ENCODE assay signal across 9 cellular contexts in the genomic region with DNA sequence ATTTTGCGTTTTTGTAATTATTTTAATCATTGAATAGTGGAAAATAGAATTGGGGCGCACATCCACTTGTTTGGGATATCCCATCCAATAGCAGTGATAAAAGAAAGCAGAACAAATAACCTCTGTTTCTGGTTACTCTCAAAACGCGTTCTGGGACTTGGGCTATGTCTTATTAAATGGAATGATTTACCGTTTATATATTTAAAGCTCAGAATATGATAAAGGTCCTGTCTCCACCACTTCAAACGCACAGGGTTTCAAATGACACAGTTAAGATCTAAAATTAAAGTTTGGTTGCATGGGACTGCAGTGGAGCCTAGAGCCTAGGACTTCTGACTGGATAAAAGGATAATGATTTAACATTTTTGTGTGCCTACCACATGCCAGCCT. TPM values are rescaled to one million over a fixed set of nuclear protein-coding genes. Genes with fewer than 3 reads are reported as not detected.
A peak's percentile ranks its signal among the peaks of the same experiment; 100 is the strongest.
DNase-seq lines count a peak whose midpoint lies in the region; ATAC-seq and TF ChIP-seq lines count a peak whose summit lies in the region.
"Had no signal": no experiment of that assay in that cellular context is flagged by ENCODE, and none has a peak within 500 bp of the region (broad histone marks: within the 10 kb centered on the region; RNA-seq: fewer than 3 reads in every experiment).

No MANE protein-coding gene starts in this region.

- peaks cover 61% of the 10 kb centered on the region for H3K4me1 Mint-ChIP-seq in activated T-cell treated with anti-CD3 and anti-CD28 coated beads, Interleukin-2, amount 50 U/mL, for 72 hours (ENCODE audit: low read depth)
- H3K4me1 Mint-ChIP-seq in activated naive CD8-positive, alpha-beta T cell treated with anti-CD3 and anti-CD28 coated beads, Interleukin-2, amount 50 U/mL, for 24 hours = peaks cover 58% of the 10 kb centered on the region

- no peaks in the 10 kb centered on the region for H3K27me3 Mint-ChIP-seq in activated T-cell treated with anti-CD3 and anti-CD28 coated beads, Interleukin-2, amount 50 U/mL, for 72 hours (ENCODE audit: low read depth)
- H3K27me3 Mint-ChIP-seq in activated naive CD8-positive, alpha-beta T cell treated with anti-CD3 and anti-CD28 coated beads, Interleukin-2, amount 50 U/mL, for 24 hours = peaks cover 7% of the 10 kb centered on the region

- H3K27me3 ChIP-seq in lung (ENCODE audit: control insufficient read depth, insufficient read depth) (no peaks in the 10 kb centered on the region), thymus (ENCODE audit: control insufficient read depth, insufficient read depth) (no peaks in the 10 kb centered on the region)

- ATAC-seq in activated T-cell treated with anti-CD3 and anti-CD28 coated beads, Interleukin-2, amount 50 U/mL, for 72 hours (replicated peaks in 1 of 2) = no peak
- ATAC-seq in activated naive CD8-positive, alpha-beta T cell treated with anti-CD3 and anti-CD28 coated beads, Interleukin-2, amount 50 U/mL, for 24 hours = no peak
- ATAC-seq in lung (ENCODE audit: insufficient read depth, low FRiP score) (no peak), HG03521 (IDR thresholded peaks at IDR 0.05; ENCODE audit: unreplicated experiment) (no peak), HG03571 (IDR thresholded peaks at IDR 0.05; ENCODE audit: unreplicated experiment) (no peak)

- peak overlapping the region; percentile 99 for H3K4me3 Mint-ChIP-seq in activated T-cell treated with anti-CD3 and anti-CD28 coated beads, Interleukin-2, amount 50 U/mL, for 72 hours
- peak overlapping the region; percentile 97 for H3K4me3 Mint-ChIP-seq in activated naive CD8-positive, alpha-beta T cell treated with anti-CD3 and anti-CD28 coated beads, Interleukin-2, amount 50 U/mL, for 24 hours

- H3K27ac ChIP-seq in lung (ENCODE audit: low read depth in 1 of 2, low read length in 1 of 2) (peak overlapping the region; percentile 53 to 98), thymus (ENCODE audit: low read depth) (peak overlapping the region; percentile 76)

- H3K4me3 ChIP-seq in lung (no peak overlapping the region), thymus (ENCODE audit: low read length) (peak overlapping the region; percentile 98)

- TF ChIP-seq CTCF in lung (IDR thresholded peaks at IDR 0.05; ENCODE audit: control extremely low read depth, extremely low read depth) = no peak

- H3K27ac Mint-ChIP-seq in activated T-cell treated with anti-CD3 and anti-CD28 coated beads, Interleukin-2, amount 50 U/mL, for 72 hours = peak overlapping the region; percentile 100
- H3K27ac Mint-ChIP-seq in activated naive CD8-positive, alpha-beta T cell treated with anti-CD3 and anti-CD28 coated beads, Interleukin-2, amount 50 U/mL, for 24 hours = peak overlapping the region; percentile 100

- H3K9me3 Mint-ChIP-seq in activated T-cell treated with anti-CD3 and anti-CD28 coated beads, Interleukin-2, amount 50 U/mL, for 72 hours = no peaks in the 10 kb centered on the region
- H3K9me3 Mint-ChIP-seq in activated naive CD8-positive, alpha-beta T cell treated with anti-CD3 and anti-CD28 coated beads, Interleukin-2, amount 50 U/mL, for 24 hours = no peaks in the 10 kb centered on the region

- H3K4me1 ChIP-seq in lung (ENCODE audit: control insufficient read depth in 2 of 2, insufficient read depth in 2 of 2, low read length in 2 of 2) (peaks cover 3 to 6% of the 10 kb centered on the region in 2 donors), thymus (ENCODE audit: control insufficient read depth, insufficient read depth, low read length) (peaks cover 16% of the 10 kb centered on the region)

- peaks cover 28 to 34% of the 10 kb centered on the region in 2 donors for H3K36me3 Mint-ChIP-seq in activated T-cell treated with anti-CD3 and anti-CD28 coated beads, Interleukin-2, amount 50 U/mL, for 72 hours (ENCODE audit: insufficient read depth in 2 of 2)
- H3K36me3 Mint-ChIP-seq in activated naive CD8-positive, alpha-beta T cell treated with anti-CD3 and anti-CD28 coated beads, Interleukin-2, amount 50 U/mL, for 24 hours (ENCODE audit: low read depth) = peaks cover 43% of the 10 kb centered on the region

- H3K9me3 ChIP-seq in lung (ENCODE audit: control insufficient read depth in 2 of 2, insufficient read depth in 1 of 2, low read length in 1 of 2) (no peaks in the 10 kb centered on the region), thymus (ENCODE audit: control insufficient read depth) (no peaks in the 10 kb centered on the region)

- DNase-seq in activated T-cell treated with anti-CD3 and anti-CD28 coated beads, Interleukin-2, amount 50 U/mL, for 72 hours = no peak
- no peak for DNase-seq in activated T-cell treated with anti-CD3 and anti-CD28 coated beads, Interleukin-2, amount 50 U/mL, for 48 hours
- no peak for DNase-seq in activated naive CD8-positive, alpha-beta T cell treated with anti-CD3 and anti-CD28 coated beads, Interleukin-2, amount 50 U/mL, for 24 hours
- no peak for DNase-seq in lung (ENCODE audit: low spot score)
- DNase-seq in stimulated activated CD4-positive, alpha-beta T cell treated with anti-CD3 and anti-CD28 coated beads, Interleukin-12 subunit alpha, Interleukin-12 subunit beta, amount 100 ng/mL, for 4 hours = no peak
- DNase-seq: NCI-H748 treated with DMSO at 0.1 percent for 48 hours had no signal

- H3K36me3 ChIP-seq in lung (ENCODE audit: control insufficient read depth in 2 of 2, insufficient read depth in 2 of 2, low read length in 2 of 2) (peaks cover 5 to 9% of the 10 kb centered on the region in 2 donors), thymus (ENCODE audit: control insufficient read depth, insufficient read depth) (peaks cover 14% of the 10 kb centered on the region)

- WGBS in lung, 2 donors = 53 to 62% methylated on average over 6 of the region's 6 CpGs
- WGBS in thymus = 59% methylated on average over 6 of the region's 6 CpGs

RNA-seq across cellular contexts. Expression of a gene that starts 2.3 kb away (rescaled TPM):
- total RNA-seq in activated T-cell treated with anti-CD3 and anti-CD28 coated beads, Interleukin-2, amount 50 U/mL, for 72 hours = 1,000 to 10,000 TPM; 1,108 to 1,228 TPM
- total RNA-seq in lung = 1,000 to 10,000 TPM in 1 of 2 donors, 100 to 1,000 TPM in 1; 856 to 1,138 TPM
- polyA plus RNA-seq in lung (100 to 1,000 TPM in 1 of 2 donors, 10 to 100 TPM in 1; 90.9 to 928 TPM), thymus (221 TPM)
